Comparison of ENCODE assay signal across 9 cellular contexts in the genomic region with DNA sequence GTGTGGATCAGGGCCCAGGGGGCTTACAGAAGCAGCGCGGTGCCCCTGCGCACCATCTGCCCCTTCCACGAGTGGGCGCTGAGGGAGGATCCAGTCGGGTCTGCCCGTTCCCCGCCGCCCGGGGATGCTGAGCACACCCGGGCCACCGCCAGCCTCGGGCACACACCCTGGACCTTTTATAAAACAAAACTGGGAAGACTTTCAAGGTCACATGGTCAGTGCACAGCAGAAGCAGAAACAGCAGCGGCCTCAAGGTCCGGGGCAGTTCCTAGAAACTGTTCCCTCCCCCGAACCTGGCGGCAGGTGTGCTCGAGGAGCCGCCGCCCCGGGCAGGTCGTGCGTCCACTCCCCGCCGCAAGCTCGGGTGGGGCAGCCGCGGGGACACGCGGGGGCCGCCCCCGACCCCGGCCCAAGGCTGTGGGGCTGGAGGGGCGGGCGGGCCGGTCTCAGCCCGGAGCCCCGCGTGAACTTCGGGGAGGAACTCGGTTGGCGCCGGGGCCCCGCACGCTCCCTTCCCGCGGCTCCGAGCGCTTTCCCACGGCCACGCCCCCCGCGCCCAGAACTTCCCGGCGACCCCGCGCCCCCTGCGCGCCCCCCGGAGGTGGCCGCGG. TPM values are rescaled to one million over a fixed set of nuclear protein-coding genes. Genes with fewer than 3 reads are reported as not detected.
DNase-seq lines count a peak whose midpoint lies in the region; ATAC-seq and TF ChIP-seq lines count a peak whose summit lies in the region.
"Had no signal": no experiment of that assay in that cellular context is flagged by ENCODE, and none has a peak within 500 bp of the region (broad histone marks: within the 10 kb centered on the region; RNA-seq: fewer than 3 reads in every experiment).

No MANE protein-coding gene starts in this region.

- no peaks in the 10 kb centered on the region for H3K9me3 ChIP-seq in SK-N-SH

- peak; percentile 53 for ATAC-seq in Right ventricle myocardium inferior
- peak; percentile 48 for ATAC-seq in memory B cell (ENCODE audit: low read depth)

- 0 out of 2 replicates have a peak overlapping the region, but pooled peaks have one; percentile 42 for H2AFZ ChIP-seq in SK-N-SH (ENCODE audit: low read depth)

- H3K9ac ChIP-seq in SK-N-SH = peak overlapping the region; percentile 41

- H3K36me3 ChIP-seq in SK-N-SH (replicated peaks in 1 of 2; ENCODE audit: control insufficient read depth in 1 of 2, insufficient read depth in 2 of 2, low read length in 1 of 2) = peaks cover 6 to 11% of the 10 kb centered on the region in 2 experiments

- TF ChIP-seq EP300 in SK-N-SH (IDR thresholded peaks at IDR 0.05; ENCODE audit: borderline replicate concordance in 1 of 2, low read depth in 1 of 2, low read length in 1 of 2) = no peak

- peaks cover 7% of the 10 kb centered on the region; the same call in 1 of the 2 replicates for H4K20me1 ChIP-seq in SK-N-SH (ENCODE audit: insufficient read depth)

- H3K4me3 ChIP-seq in SK-N-SH (ENCODE audit: low read depth in 2 of 2, low read length in 1 of 2) = peak overlapping the region; percentile 57 to 90

- H3K27me3 Mint-ChIP-seq in endothelial cell (ENCODE audit: unreplicated experiment) (peaks cover 8% of the 10 kb centered on the region), memory B cell (peaks cover 3% of the 10 kb centered on the region), type B pancreatic cell (no peaks in the 10 kb centered on the region)

- CTCF ChIA-PET in SK-N-SH (lab: Yijun Ruan, JAX) = interaction anchor here (1.5 kb wide), 1 partner anchor 20 kb away, joined by 6 read pairs; a partner anchor contains a TSS

- peaks cover 34% of the 10 kb centered on the region for H3K79me2 ChIP-seq in SK-N-SH (ENCODE audit: insufficient read depth)

- H3K9me2 ChIP-seq in SK-N-SH = no peaks in the 10 kb centered on the region

- no peaks in the 10 kb centered on the region for H3K9me3 Mint-ChIP-seq in endothelial cell (ENCODE audit: unreplicated experiment)
- no peaks in the 10 kb centered on the region for H3K9me3 Mint-ChIP-seq in memory B cell
- H3K9me3 Mint-ChIP-seq in type B pancreatic cell = no peaks in the 10 kb centered on the region

- DNase-seq in Right ventricle myocardium inferior (ENCODE audit: missing footprints) = no peak
- no peak for DNase-seq in cardiac septum (ENCODE audit: low spot score)
- DNase-seq in SK-N-SH = peak; percentile 80
- peak; percentile 37 for DNase-seq in endothelial cell (ENCODE audit: low spot score)
- DNase-seq in memory B cell (ENCODE audit: low spot score in 2 of 2) = no peak
- DNase-seq in type B pancreatic cell (ENCODE audit: extremely low spot score, unreplicated experiment) = no peak
- DNase-seq in NCI-H526 treated with DMSO at 0.1 percent for 48 hours (lab: John Stamatoyannopoulos, UW) = no peak
- DNase-seq in NCI-H1092 treated with DMSO at 0.1 percent for 48 hours (lab: John Stamatoyannopoulos, UW) = no peak

- H3K4me3 Mint-ChIP-seq in endothelial cell (ENCODE audit: unreplicated experiment) = peak overlapping the region; percentile 90
- peak overlapping the region; percentile 96 for H3K4me3 Mint-ChIP-seq in memory B cell
- peak overlapping the region; percentile 90 for H3K4me3 Mint-ChIP-seq in type B pancreatic cell

- H3K36me3 Mint-ChIP-seq in endothelial cell (ENCODE audit: low read depth, unreplicated experiment) = peaks cover 3% of the 10 kb centered on the region
- H3K36me3 Mint-ChIP-seq in memory B cell = no peaks in the 10 kb centered on the region
- H3K36me3 Mint-ChIP-seq in type B pancreatic cell = no peaks in the 10 kb centered on the region

- 13% methylated on average over 3 of the region's 62 CpGs for WGBS in SK-N-SH (ENCODE audit: low lambda C conversion rate)

- TF ChIP-seq RAD21 in SK-N-SH (IDR thresholded peaks at IDR 0.05; ENCODE audit: low read length) = no peak

- H3K27me3 ChIP-seq in SK-N-SH (ENCODE audit: insufficient read depth) = no peaks in the 10 kb centered on the region

- H3K27ac Mint-ChIP-seq in endothelial cell (ENCODE audit: unreplicated experiment) = no peak overlapping the region
- peak overlapping the region; percentile 49 for H3K27ac Mint-ChIP-seq in memory B cell
- peak overlapping the region; percentile 58 for H3K27ac Mint-ChIP-seq in type B pancreatic cell

- H3K4me1 ChIP-seq in SK-N-SH (ENCODE audit: control insufficient read depth in 1 of 2, insufficient read depth in 2 of 2, low read depth in 1 of 2, low read length in 1 of 2) = peaks cover 6 to 13% of the 10 kb centered on the region in 2 experiments; a peak in 2 of 4 replicates

- H3K27ac ChIP-seq in SK-N-SH (ENCODE audit: low read depth in 2 of 2, low read length in 1 of 2) = peak overlapping the region; percentile 9 to 74; a peak in 3 of 4 replicates

- POLR2A ChIA-PET in SK-N-SH (lab: Yijun Ruan, JAX) = no interaction called here

- peak; percentile 49 for TF ChIP-seq CTCF in SK-N-SH (IDR thresholded peaks at IDR 0.05)
- no peak for TF ChIP-seq CTCF in endothelial cell (IDR thresholded peaks at IDR 0.05; ENCODE audit: unreplicated experiment)
- peak; percentile 57 for TF ChIP-seq CTCF in type B pancreatic cell (conservative IDR thresholded peaks at IDR 0.05)

- H3K4me1 Mint-ChIP-seq in endothelial cell (ENCODE audit: unreplicated experiment) (no peaks in the 10 kb centered on the region), memory B cell (peaks cover 3% of the 10 kb centered on the region), type B pancreatic cell (ENCODE audit: unreplicated experiment) (peaks cover 5% of the 10 kb centered on the region)

- peak overlapping the region; percentile 72 for H3K4me2 ChIP-seq in SK-N-SH

- intact Hi-C loops in Right ventricle myocardium inferior (cut with DNase I) = no loop called here
- intact Hi-C loops in cardiac septum (cut with DNase I) = no loop called here

- H3F3A ChIP-seq in SK-N-SH (replicated peaks; ENCODE audit: insufficient read depth) = peaks cover 5% of the 10 kb centered on the region

TF ChIP-seq in SK-N-SH, 30 proteins besides CTCF, POLR2A, EP300 and RAD21:
- TF ChIP-seq, protein P1, sequence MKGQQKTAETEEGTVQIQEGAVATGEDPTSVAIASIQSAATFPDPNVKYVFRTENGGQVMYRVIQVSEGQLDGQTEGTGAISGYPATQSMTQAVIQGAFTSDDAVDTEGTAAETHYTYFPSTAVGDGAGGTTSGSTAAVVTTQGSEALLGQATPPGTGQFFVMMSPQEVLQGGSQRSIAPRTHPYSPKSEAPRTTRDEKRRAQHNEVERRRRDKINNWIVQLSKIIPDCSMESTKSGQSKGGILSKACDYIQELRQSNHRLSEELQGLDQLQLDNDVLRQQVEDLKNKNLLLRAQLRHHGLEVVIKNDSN (IDR thresholded peaks at IDR 0.05; ENCODE audit: borderline replicate concordance, low read depth) = peak; percentile 57; the same call in 1 of the 2 replicates
- TF ChIP-seq, protein P2, sequence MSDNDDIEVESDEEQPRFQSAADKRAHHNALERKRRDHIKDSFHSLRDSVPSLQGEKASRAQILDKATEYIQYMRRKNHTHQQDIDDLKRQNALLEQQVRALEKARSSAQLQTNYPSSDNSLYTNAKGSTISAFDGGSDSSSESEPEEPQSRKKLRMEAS (IDR thresholded peaks at IDR 0.05; ENCODE audit: low read depth) = 0 out of 2 replicates have a peak, but pooled peaks have one; percentile 18
- TF ChIP-seq, protein P3, sequence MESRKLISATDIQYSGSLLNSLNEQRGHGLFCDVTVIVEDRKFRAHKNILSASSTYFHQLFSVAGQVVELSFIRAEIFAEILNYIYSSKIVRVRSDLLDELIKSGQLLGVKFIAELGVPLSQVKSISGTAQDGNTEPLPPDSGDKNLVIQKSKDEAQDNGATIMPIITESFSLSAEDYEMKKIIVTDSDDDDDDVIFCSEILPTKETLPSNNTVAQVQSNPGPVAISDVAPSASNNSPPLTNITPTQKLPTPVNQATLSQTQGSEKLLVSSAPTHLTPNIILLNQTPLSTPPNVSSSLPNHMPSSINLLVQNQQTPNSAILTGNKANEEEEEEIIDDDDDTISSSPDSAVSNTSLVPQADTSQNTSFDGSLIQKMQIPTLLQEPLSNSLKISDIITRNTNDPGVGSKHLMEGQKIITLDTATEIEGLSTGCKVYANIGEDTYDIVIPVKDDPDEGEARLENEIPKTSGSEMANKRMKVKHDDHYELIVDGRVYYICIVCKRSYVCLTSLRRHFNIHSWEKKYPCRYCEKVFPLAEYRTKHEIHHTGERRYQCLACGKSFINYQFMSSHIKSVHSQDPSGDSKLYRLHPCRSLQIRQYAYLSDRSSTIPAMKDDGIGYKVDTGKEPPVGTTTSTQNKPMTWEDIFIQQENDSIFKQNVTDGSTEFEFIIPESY (IDR thresholded peaks at IDR 0.05; ENCODE audit: borderline replicate concordance, low read depth) = no peak
- TF ChIP-seq NFIC (IDR thresholded peaks at IDR 0.05; ENCODE audit: borderline replicate concordance) (no peak), RCOR1 (IDR thresholded peaks at IDR 0.05; ENCODE audit: low read length) (0 out of 2 replicates have a peak, but pooled peaks have one; percentile 4)
TF ChIP-seq in SK-N-SH: peak in this region for 3.

RNA-seq across cellular contexts. Expression of a gene that starts 0.6 kb away (rescaled TPM):
- 18.5 TPM for total RNA-seq in Right ventricle myocardium inferior
- 26.3 TPM for total RNA-seq in cardiac septum
- polyA plus RNA-seq in SK-N-SH (2012; rRNA removed) = 18.6 and 20.1 TPM in 2 replicates
- 11.6 and 16.6 TPM in 2 replicates for polyA plus RNA-seq in SK-N-SH (2012; cell fraction: cytosol; rRNA removed)
- polyA plus RNA-seq in SK-N-SH (2012; cell fraction: nucleus; rRNA removed) = 31.3 and 32.1 TPM in 2 replicates
- total RNA-seq in endothelial cell (ENCODE audit: unreplicated experiment) = 21.5 TPM
- 22.7 and 24.2 TPM in 2 replicates for total RNA-seq in type B pancreatic cell (ENCODE audit: low replicate concordance)

RNA-seq across cellular contexts. Expression of a gene that starts 21.5 kb away (rescaled TPM):
- total RNA-seq in Right ventricle myocardium inferior = 43.3 TPM
- 37.2 TPM for total RNA-seq in cardiac septum
- 113 and 116 TPM in 2 replicates for polyA plus RNA-seq in SK-N-SH (2012; rRNA removed)
- polyA plus RNA-seq in SK-N-SH (2012; cell fraction: cytosol; rRNA removed) = 36.6 and 76.5 TPM in 2 replicates
- polyA plus RNA-seq in SK-N-SH (2012; cell fraction: nucleus; rRNA removed) = 59.4 and 94.1 TPM in 2 replicates
- 42.8 TPM for total RNA-seq in endothelial cell (ENCODE audit: unreplicated experiment)
- 50.0 and 55.2 TPM in 2 replicates for total RNA-seq in type B pancreatic cell (ENCODE audit: low replicate concordance)

RNA-seq across cellular contexts. Expression of a gene that starts 42.3 kb away (rescaled TPM):
- total RNA-seq in Right ventricle myocardium inferior = not detected
- total RNA-seq in cardiac septum = not detected
- polyA plus RNA-seq in SK-N-SH (2012; rRNA removed) = not detected in 2 replicates
- polyA plus RNA-seq in SK-N-SH (2012; cell fraction: cytosol; rRNA removed) = not detected in 2 replicates
- not detected in 2 replicates for polyA plus RNA-seq in SK-N-SH (2012; cell fraction: nucleus; rRNA removed)
- total RNA-seq in endothelial cell (ENCODE audit: unreplicated experiment) = not detected
- total RNA-seq in type B pancreatic cell (ENCODE audit: low replicate concordance) = not detected in 2 replicates
- total RNA-seq: glomerular endothelial cell had no signal

Comparison
In these comparisons a context has a peak if more than half of its experiments do, and no peak if none do; other contexts are left out.
1. DNase-seq: peak in SK-N-SH (single experiment) and endothelial cell (single experiment); none in Right ventricle myocardium inferior (single experiment), cardiac septum (single experiment), memory B cell (0 of 2), type B pancreatic cell (single experiment), NCI-H526 treated with DMSO at 0.1 percent for 48 hours (single experiment) and NCI-H1092 treated with DMSO at 0.1 percent for 48 hours (single experiment).
2. Peak in every context shown above with its lines, with median percentiles within 50 percentile points of each other: H3K4me3 Mint-ChIP-seq.